In the genomic region with DNA sequence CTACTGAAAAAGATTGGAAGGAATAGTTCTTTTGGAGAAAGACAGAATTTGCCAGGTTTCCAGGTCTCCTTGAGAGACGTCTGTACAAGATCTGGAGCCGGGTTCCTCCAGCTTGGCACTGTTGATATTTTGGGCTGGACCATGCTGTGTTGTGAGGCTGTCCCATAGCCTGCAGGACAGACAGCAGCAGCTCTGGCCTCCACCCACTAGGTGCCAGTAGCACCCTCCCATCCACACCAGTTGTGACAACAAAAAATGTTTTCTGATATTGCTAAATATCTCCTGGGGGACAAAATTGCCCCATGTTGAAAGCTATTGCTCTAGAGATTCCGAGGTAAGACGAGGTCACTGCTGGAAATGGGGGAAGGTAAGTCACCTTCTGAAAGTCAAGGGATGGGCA, we compare ENCODE assay signal across 16 cellular contexts.
DNase-seq lines count a peak whose midpoint lies in the region; ATAC-seq, FAIRE-seq and TF ChIP-seq lines count a peak whose summit lies in the region.
"Had no signal": no experiment of that assay in that cellular context is flagged by ENCODE, and none has a peak within 500 bp of the region (broad histone marks: within the 10 kb centered on the region; RNA-seq: fewer than 3 reads in every experiment).

No MANE protein-coding gene starts in this region.

- FAIRE-seq in HepG2 (lab: Jason Lieb, UNC) (no peak), HTR-8/SVneo (lab: Jason Lieb, UNC) (peak; percentile 62)
- FAIRE-seq: astrocyte had no signal

- in situ Hi-C loops in HepG2 (cut with HindIII; ENCODE audit: extremely low pct_ligation_motif_present, low pct_unique_long_range_greater_than_20kb): no loop called here

- H3K4me1 ChIP-seq in HepG2 (ENCODE audit: insufficient read depth, low read length) (peaks cover 6% of the 10 kb centered on the region; the same call in 1 of the 2 replicates), right lobe of liver (no peaks in the 10 kb centered on the region)
- H3K4me1 ChIP-seq: HAP-1, prostate gland had no signal

- POLR2A ChIA-PET in HepG2 (lab: Yijun Ruan, JAX): no interaction called here

- no peaks in the 10 kb centered on the region for H3K9me3 Mint-ChIP-seq in activated naive CD4-positive, alpha-beta T cell treated with anti-CD3 and anti-CD28 coated beads for 36 hours
- H3K9me3 Mint-ChIP-seq: stimulated activated naive B cell treated with anti-CD40 and anti-IgM and Interleukin-4, amounts not matched to agents 10 μg/mL and 1 μg/mL and 100 μg/mL, for 72 hours had no signal

- BruUV-seq in HepG2 (replicated peaks; lab: Mats Ljungman, UMichigan): no TSS peak

- H3K4me3 ChIP-seq in HepG2 (replicated peaks in 1 of 3; ENCODE audit: insufficient read depth in 1 of 3, low read depth in 2 of 3, low read length in 3 of 3) (no peak overlapping the region), right lobe of liver (no peak overlapping the region), WERI-Rb-1 (ENCODE audit: low read depth, low read length) (no peak overlapping the region)
- H3K4me3 ChIP-seq: HAP-1, prostate gland had no signal

- TF ChIP-seq EP300 in HepG2 (IDR thresholded peaks at IDR 0.05; ENCODE audit: low read depth in 2 of 2, low read length in 2 of 2) (no peak), HepG2 (CRISPR knock-in tag; IDR thresholded peaks at IDR 0.05; ENCODE audit: borderline replicate concordance) (no peak)

- no peak overlapping the region for H2AFZ ChIP-seq in HepG2 (ENCODE audit: low read length)

- ATAC-seq in HepG2: peak; percentile 74
- ATAC-seq in right lobe of liver: no peak
- no peak for ATAC-seq in HG03139 (IDR thresholded peaks at IDR 0.05; ENCODE audit: unreplicated experiment)

- intact Hi-C loops in HepG2 (cut with micrococcal nuclease; ENCODE audit: unreplicated experiment) (loop anchor here (5.0 to 10.0 kb wide), 2 partner anchors 184 to 974 kb away; no protein-coding TSS in a partner anchor), right lobe of liver (cut with DNase I) (no loop called here)
- intact Hi-C loops in activated naive CD4-positive, alpha-beta T cell treated with anti-CD3 and anti-CD28 coated beads for 36 hours (cut with micrococcal nuclease): loop anchor here (10.0 kb wide), 1 partner anchor 184 kb away; no protein-coding TSS in a partner anchor

- H3K9ac ChIP-seq in HepG2 (ENCODE audit: insufficient read depth, low read depth, low read length): no peak overlapping the region

- no peak for TF ChIP-seq RAD21 in HepG2 (CRISPR knock-in tag; IDR thresholded peaks at IDR 0.05)

- no peaks in the 10 kb centered on the region for H3K79me2 ChIP-seq in HepG2 (ENCODE audit: insufficient read depth, low read length)

- H3K36me3 Mint-ChIP-seq in activated naive CD4-positive, alpha-beta T cell treated with anti-CD3 and anti-CD28 coated beads for 36 hours (ENCODE audit: low read depth): no peaks in the 10 kb centered on the region
- H3K36me3 Mint-ChIP-seq: stimulated activated naive B cell treated with anti-CD40 and anti-IgM and Interleukin-4, amounts not matched to agents 10 μg/mL and 1 μg/mL and 100 μg/mL, for 72 hours had no signal

- CTCF ChIA-PET in HepG2 (lab: Yijun Ruan, JAX; ENCODE audit: low intra/inter-chr PET ratio, low total read pairs): no interaction called here
- CTCF ChIA-PET in activated naive CD4-positive, alpha-beta T cell treated with anti-CD3 and anti-CD28 coated beads for 36 hours (lab: Charles Lee): interaction anchor here (0.8 kb wide), 1 partner anchor 26 kb away, joined by 3 read pairs; no protein-coding TSS in a partner anchor

- H3K9me3 ChIP-seq in HepG2 (ENCODE audit: low read length) (no peaks in the 10 kb centered on the region), right lobe of liver (no peaks in the 10 kb centered on the region), WERI-Rb-1 (ENCODE audit: severe bottlenecking) (no peaks in the 10 kb centered on the region)
- H3K9me3 ChIP-seq: HAP-1, prostate gland had no signal

- H3K27ac ChIP-seq in HepG2 (ENCODE audit: extremely low read length, insufficient read depth, low read length) (no peak overlapping the region), right lobe of liver (no peak overlapping the region), WERI-Rb-1 (no peak overlapping the region)
- H3K27ac ChIP-seq: prostate gland had no signal

- no peak overlapping the region for H3K27ac Mint-ChIP-seq in activated naive CD4-positive, alpha-beta T cell treated with anti-CD3 and anti-CD28 coated beads for 36 hours
- H3K27ac Mint-ChIP-seq: stimulated activated naive B cell treated with anti-CD40 and anti-IgM and Interleukin-4, amounts not matched to agents 10 μg/mL and 1 μg/mL and 100 μg/mL, for 72 hours had no signal

- H4K20me1 ChIP-seq in HepG2 (ENCODE audit: insufficient read depth, low read length): no peaks in the 10 kb centered on the region

- peaks cover 2% of the 10 kb centered on the region for H3K27me3 Mint-ChIP-seq in activated naive CD4-positive, alpha-beta T cell treated with anti-CD3 and anti-CD28 coated beads for 36 hours (ENCODE audit: low read depth)

- 1% methylated on average over 4 of the region's 4 CpGs for WGBS in HepG2 (ENCODE audit: low lambda C conversion rate)
- WGBS in right lobe of liver (ENCODE audit: insufficient coverage, low coverage, low lambda C conversion rate, missing lambda C conversion rate): 39% methylated on average over 3 of the region's 4 CpGs

- DNase-seq in HepG2 (ENCODE audit: low spot score): no peak
- no peak for DNase-seq in right lobe of liver
- no peak for DNase-seq in HTR-8/SVneo (ENCODE audit: insufficient read length, low spot score)
- peak; percentile 59 for DNase-seq in WERI-Rb-1
- DNase-seq in activated naive CD4-positive, alpha-beta T cell treated with anti-CD3 and anti-CD28 coated beads for 36 hours: no peak
- no peak for DNase-seq in SIG-M5 (lab: John Stamatoyannopoulos, UW)
- no peak for DNase-seq in HuH-7 (ENCODE audit: low spot score)
- DNase-seq: foreskin melanocyte; islet precursor cell; NCI-H748 treated with DMSO at 0.1 percent for 48 hours; stimulated activated CD4-positive, alpha-beta T cell treated with anti-CD3 and anti-CD28 coated beads, Interleukin-4, amount 100 ng/mL, for 1 hour; stimulated activated naive B cell treated with anti-CD40 and anti-IgM and Interleukin-4, amounts not matched to agents 10 μg/mL and 1 μg/mL and 100 μg/mL, for 72 hours had no signal

- H3K4me3 Mint-ChIP-seq in activated naive CD4-positive, alpha-beta T cell treated with anti-CD3 and anti-CD28 coated beads for 36 hours: no peak overlapping the region
- H3K4me3 Mint-ChIP-seq: stimulated activated naive B cell treated with anti-CD40 and anti-IgM and Interleukin-4, amounts not matched to agents 10 μg/mL and 1 μg/mL and 100 μg/mL, for 72 hours had no signal

- peak; percentile 35 for TF ChIP-seq CTCF in HepG2 (CRISPR knock-in tag; IDR thresholded peaks at IDR 0.05)
- TF ChIP-seq CTCF in right lobe of liver (IDR thresholded peaks at IDR 0.05): peak in 1 of 4 donors; percentile 7
- peak; percentile 87 for TF ChIP-seq CTCF in WERI-Rb-1 (IDR thresholded peaks at IDR 0.05; ENCODE audit: low read depth, low read length)

- TF ChIP-seq POLR2A in HepG2 (IDR thresholded peaks at IDR 0.05; ENCODE audit: insufficient read depth in 1 of 2, low read depth in 2 of 2, low read length in 2 of 2) (no peak), right lobe of liver (IDR thresholded peaks at IDR 0.05) (no peak)

- H3K36me3 ChIP-seq in HepG2 (replicated peaks in 1 of 2; ENCODE audit: control insufficient read depth in 1 of 2, insufficient read depth in 2 of 2, low read length in 2 of 2) (no peaks in the 10 kb centered on the region), right lobe of liver (no peaks in the 10 kb centered on the region), WERI-Rb-1 (no peaks in the 10 kb centered on the region)
- H3K36me3 ChIP-seq: HAP-1, prostate gland had no signal

- no peaks in the 10 kb centered on the region for H3K4me1 Mint-ChIP-seq in activated naive CD4-positive, alpha-beta T cell treated with anti-CD3 and anti-CD28 coated beads for 36 hours (ENCODE audit: low read depth)
- H3K4me1 Mint-ChIP-seq: stimulated activated naive B cell treated with anti-CD40 and anti-IgM and Interleukin-4, amounts not matched to agents 10 μg/mL and 1 μg/mL and 100 μg/mL, for 72 hours had no signal

- no peak overlapping the region for H3K4me2 ChIP-seq in HepG2 (ENCODE audit: low read depth, low read length)

- no peaks in the 10 kb centered on the region for H3K27me3 ChIP-seq in HepG2 (ENCODE audit: control insufficient read depth in 1 of 2, insufficient read depth in 2 of 2, low read length in 2 of 2)
- H3K27me3 ChIP-seq in right lobe of liver: no peaks in the 10 kb centered on the region
- no peaks in the 10 kb centered on the region for H3K27me3 ChIP-seq in WERI-Rb-1 (ENCODE audit: insufficient read depth, low read depth, severe bottlenecking)

TF ChIP-seq in HepG2, 621 proteins besides CTCF, POLR2A, EP300 and RAD21 (continues in another document):
- TF ChIP-seq ZNF354B (CRISPR knock-in tag; IDR thresholded peaks at IDR 0.05) (no peak), CENPX (CRISPR knock-in tag; IDR thresholded peaks at IDR 0.05) (no peak), ZNF382 (CRISPR knock-in tag; IDR thresholded peaks at IDR 0.05; ENCODE audit: borderline replicate concordance) (no peak)
- TF ChIP-seq, protein P1, sequence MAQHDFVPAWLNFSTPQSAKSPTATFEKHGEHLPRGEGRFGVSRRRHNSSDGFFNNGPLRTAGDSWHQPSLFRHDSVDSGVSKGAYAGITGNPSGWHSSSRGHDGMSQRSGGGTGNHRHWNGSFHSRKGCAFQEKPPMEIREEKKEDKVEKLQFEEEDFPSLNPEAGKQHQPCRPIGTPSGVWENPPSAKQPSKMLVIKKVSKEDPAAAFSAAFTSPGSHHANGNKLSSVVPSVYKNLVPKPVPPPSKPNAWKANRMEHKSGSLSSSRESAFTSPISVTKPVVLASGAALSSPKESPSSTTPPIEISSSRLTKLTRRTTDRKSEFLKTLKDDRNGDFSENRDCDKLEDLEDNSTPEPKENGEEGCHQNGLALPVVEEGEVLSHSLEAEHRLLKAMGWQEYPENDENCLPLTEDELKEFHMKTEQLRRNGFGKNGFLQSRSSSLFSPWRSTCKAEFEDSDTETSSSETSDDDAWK (CRISPR knock-in tag; IDR thresholded peaks at IDR 0.05): no peak
- TF ChIP-seq, protein P2, sequence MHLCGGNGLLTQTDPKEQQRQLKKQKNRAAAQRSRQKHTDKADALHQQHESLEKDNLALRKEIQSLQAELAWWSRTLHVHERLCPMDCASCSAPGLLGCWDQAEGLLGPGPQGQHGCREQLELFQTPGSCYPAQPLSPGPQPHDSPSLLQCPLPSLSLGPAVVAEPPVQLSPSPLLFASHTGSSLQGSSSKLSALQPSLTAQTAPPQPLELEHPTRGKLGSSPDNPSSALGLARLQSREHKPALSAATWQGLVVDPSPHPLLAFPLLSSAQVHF (CRISPR knock-in tag; IDR thresholded peaks at IDR 0.05): no peak
- TF ChIP-seq, protein P3, sequence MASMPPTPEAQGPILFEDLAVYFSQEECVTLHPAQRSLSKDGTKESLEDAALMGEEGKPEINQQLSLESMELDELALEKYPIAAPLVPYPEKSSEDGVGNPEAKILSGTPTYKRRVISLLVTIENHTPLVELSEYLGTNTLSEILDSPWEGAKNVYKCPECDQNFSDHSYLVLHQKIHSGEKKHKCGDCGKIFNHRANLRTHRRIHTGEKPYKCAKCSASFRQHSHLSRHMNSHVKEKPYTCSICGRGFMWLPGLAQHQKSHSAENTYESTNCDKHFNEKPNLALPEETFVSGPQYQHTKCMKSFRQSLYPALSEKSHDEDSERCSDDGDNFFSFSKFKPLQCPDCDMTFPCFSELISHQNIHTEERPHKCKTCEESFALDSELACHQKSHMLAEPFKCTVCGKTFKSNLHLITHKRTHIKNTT (CRISPR knock-in tag; IDR thresholded peaks at IDR 0.05): no peak

Comparison
In these comparisons a context has a peak if more than half of its experiments do, and no peak if none do; other contexts are left out.
1. intact Hi-C loops: an anchor here in HepG2 (5.0 to 10.0 kb wide) and activated naive CD4-positive, alpha-beta T cell treated with anti-CD3 and anti-CD28 coated beads for 36 hours (10.0 kb wide); none called in right lobe of liver.